In the genomic region with DNA sequence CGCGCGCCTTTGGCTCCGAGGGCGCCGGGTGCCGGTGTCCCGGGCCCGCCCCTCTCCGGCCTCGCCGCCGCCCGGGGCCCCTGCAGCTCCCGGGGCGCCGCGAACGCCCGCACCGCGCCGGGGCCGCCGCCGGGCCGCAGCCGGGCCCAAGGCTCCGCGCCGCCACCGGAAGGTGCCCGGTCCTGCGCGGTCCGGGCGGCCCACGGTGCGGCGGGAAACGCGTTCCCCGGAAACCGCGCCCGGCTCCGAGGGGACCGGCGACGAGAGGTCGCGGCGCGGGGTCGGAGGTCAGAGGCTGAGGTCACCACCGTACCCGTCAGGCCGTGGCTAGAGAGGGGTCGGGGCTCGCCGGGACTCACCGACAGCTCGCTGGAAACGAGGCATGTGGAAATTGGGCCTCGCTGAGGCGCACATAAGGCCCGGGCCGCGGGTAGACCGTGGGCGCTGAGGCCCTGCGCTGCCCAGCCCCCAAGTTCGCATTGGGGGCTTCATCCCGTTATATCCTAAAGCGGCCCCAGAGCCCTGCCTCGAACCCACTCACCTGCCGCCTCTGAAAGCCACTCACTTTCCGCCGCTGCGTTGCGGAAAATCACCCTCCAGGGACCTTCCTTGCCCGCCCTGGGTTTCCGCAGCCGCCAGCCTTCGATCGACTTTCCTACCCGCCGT, we compare ENCODE assay signal across 7 cellular contexts. TPM values are rescaled to one million over a fixed set of nuclear protein-coding genes. Genes with fewer than 3 reads are reported as not detected.
DNase-seq lines count a peak whose midpoint lies in the region; ATAC-seq, FAIRE-seq and TF ChIP-seq lines count a peak whose summit lies in the region.

A gene (minus strand): TSS at position 167 of the 666 bp plus-strand sequence. CDS start 745 bp downstream, outside the sequence.

- TF ChIP-seq CTCF in fibroblast of mammary gland (conservative IDR thresholded peaks at IDR 0.05; ENCODE audit: control insufficient read depth, insufficient read depth, low read depth, low read length) (no peak), nephron (IDR thresholded peaks at IDR 0.05; ENCODE audit: unreplicated experiment in 3 of 3) (no peak)

- DNase-seq in GM12891 (ENCODE audit: insufficient read length, low spot score) (peak; percentile 96), OCI-M1 (lab: John Stamatoyannopoulos, UW) (peak; percentile 73), fibroblast of mammary gland (ENCODE audit: low read depth) (peak; percentile 35)
- DNase-seq in activated T-helper 1 cell treated with anti-CD3 and anti-CD28 coated beads, Interleukin-2, amount 50 U/mL, for 16 hours (ENCODE audit: low read depth in 1 of 2, low spot score in 1 of 2): peak; percentile 51 to 63
- peak; percentile 84 for DNase-seq in stimulated activated naive CD8-positive, alpha-beta T cell treated with anti-CD3 and anti-CD28 coated beads, Interleukin-15, Interleukin-2, amounts not matched to agents 100 U/mL and 50 U/mL, for 24 hours

- peak; percentile 76 for ATAC-seq in HG02642 (IDR thresholded peaks at IDR 0.05; ENCODE audit: poor library complexity, unreplicated experiment)
- ATAC-seq in stimulated activated naive CD8-positive, alpha-beta T cell treated with anti-CD3 and anti-CD28 coated beads, Interleukin-15, Interleukin-2, amounts not matched to agents 100 U/mL and 50 U/mL, for 24 hours: peak; percentile 82

- peak within 1 kb of the TSS; percentile 70 for H3K4me3 ChIP-seq in fibroblast of mammary gland (ENCODE audit: control insufficient read depth, low read depth, low read length)

- peak; percentile 76 for FAIRE-seq in GM12891 (lab: Jason Lieb, UNC)

- H3K36me3 Mint-ChIP-seq in nephron (ENCODE audit: low read depth): no peaks in the 10 kb centered on the region

- H3K4me1 Mint-ChIP-seq in nephron: no peaks in the 10 kb centered on the region

- peak within 1 kb of the TSS; percentile 27 to 84 (median 65) for H3K27ac Mint-ChIP-seq in nephron

- H3K9me3 Mint-ChIP-seq in nephron: no peaks in the 10 kb centered on the region

- no peaks in the 10 kb centered on the region for H3K27me3 Mint-ChIP-seq in nephron (ENCODE audit: low read depth)

- H3K4me3 Mint-ChIP-seq in nephron: peak within 1 kb of the TSS; percentile 82 to 89 (median 86)

- TF ChIP-seq POLR2A in GM12891 (IDR thresholded peaks at IDR 0.05; ENCODE audit: low read depth, low read length): no peak

TF ChIP-seq in GM12891, 5 proteins besides CTCF, POLR2A, EP300 and RAD21:
- TF ChIP-seq POU2F2 (IDR thresholded peaks at IDR 0.05; ENCODE audit: low read depth, low read length) (no peak), TAF1 (IDR thresholded peaks at IDR 0.05; ENCODE audit: low read depth, low read length) (peak; percentile 75), POLR2AphosphoS5 (IDR thresholded peaks at IDR 0.05; ENCODE audit: low read depth, low read length) (no peak), PAX5 (IDR thresholded peaks at IDR 0.05; ENCODE audit: insufficient read depth, low read length, severe bottlenecking) (peak; percentile 79)

RNA-seq across cellular contexts. Expression of the gene that starts here (rescaled TPM):
- 77.3 TPM for polyA plus RNA-seq in GM12891 (2012; ENCODE audit: low read depth, missing spikeins)

Comparison
In these comparisons a context has a peak if more than half of its experiments do, and no peak if none do; other contexts are left out.
1. Peak in every context shown above with its lines: DNase-seq, ATAC-seq and H3K4me3 ChIP-seq.
2. DNase-seq: peak in every context shown above with its lines; median percentile 96 in GM12891; 84 in stimulated activated naive CD8-positive, alpha-beta T cell treated with anti-CD3 and anti-CD28 coated beads, Interleukin-15, Interleukin-2, amounts not matched to agents 100 U/mL and 50 U/mL, for 24 hours; 73 in OCI-M1; 57 in activated T-helper 1 cell treated with anti-CD3 and anti-CD28 coated beads, Interleukin-2, amount 50 U/mL, for 16 hours; 35 in fibroblast of mammary gland.